Comparison of ENCODE assay signal across 9 cellular contexts in the genomic region with DNA sequence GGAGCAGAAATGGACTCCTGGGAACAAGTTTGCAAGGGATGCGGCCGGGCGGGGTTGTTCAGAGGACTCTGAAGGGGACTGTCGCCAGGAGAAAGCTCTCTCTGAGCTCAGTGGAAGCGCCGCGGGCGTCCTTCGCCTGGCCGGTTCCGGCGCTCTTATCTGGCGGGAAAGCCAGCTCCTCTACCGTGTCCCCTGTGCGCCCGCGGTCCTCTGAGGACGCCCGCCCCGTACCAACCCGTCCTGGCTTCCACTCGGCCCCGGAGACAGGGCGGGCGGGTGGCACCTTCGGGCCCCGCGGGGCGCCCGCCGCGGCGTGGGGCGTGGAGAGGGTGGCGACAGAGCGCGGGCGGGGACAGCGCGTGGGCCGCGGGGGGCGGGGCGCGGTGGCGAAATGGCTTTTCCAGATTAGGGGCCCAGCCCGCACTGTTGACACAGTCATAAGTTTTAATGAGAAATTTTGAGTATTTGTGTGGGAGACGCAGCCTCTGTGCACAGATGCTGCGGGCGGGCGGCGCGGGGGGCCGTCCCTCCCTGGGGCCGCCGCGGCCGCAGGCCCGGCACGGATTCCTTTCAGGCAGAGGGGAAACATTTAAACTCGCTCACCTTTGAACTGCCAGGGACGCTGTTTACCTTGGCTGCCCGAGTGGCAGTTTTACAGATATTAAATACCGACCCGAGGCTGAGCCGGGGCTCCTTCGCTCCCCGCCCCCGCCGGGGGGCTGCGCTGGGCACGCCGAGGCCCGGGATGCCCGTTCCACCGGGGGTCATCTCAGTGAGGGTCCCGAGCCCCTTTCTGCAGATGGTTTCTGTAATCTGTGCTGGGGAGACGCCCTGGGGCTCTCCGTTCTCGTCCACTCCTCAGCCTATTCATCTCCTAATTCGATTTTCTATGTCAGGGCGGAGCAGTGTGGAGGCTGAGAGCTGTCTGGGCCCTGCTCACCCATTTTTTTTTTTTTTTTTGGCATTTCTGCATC.
A peak's percentile ranks its signal among the peaks of the same experiment; 100 is the strongest.
DNase-seq lines count a peak whose midpoint lies in the region; ATAC-seq, FAIRE-seq and TF ChIP-seq lines count a peak whose summit lies in the region.
"Had no signal": no experiment of that assay in that cellular context is flagged by ENCODE, and none has a peak within 500 bp of the region (broad histone marks: within the 10 kb centered on the region; RNA-seq: fewer than 3 reads in every experiment).

No MANE protein-coding gene starts in this region.

- H3K9me1 ChIP-seq in endothelial cell of umbilical vein (replicated peaks; ENCODE audit: control insufficient read depth, extremely low read depth, insufficient read depth, low read length) = no peaks in the 10 kb centered on the region

- no peak for TF ChIP-seq EP300 in transverse colon (IDR thresholded peaks at IDR 0.05; ENCODE audit: low read depth)

- H3K4me1 ChIP-seq in endothelial cell of umbilical vein (ENCODE audit: control insufficient read depth, extremely low read depth, insufficient read depth, low read length) = no peaks in the 10 kb centered on the region
- H3K4me1 ChIP-seq in transverse colon = peaks cover 3 to 22% (median 16%) of the 10 kb centered on the region in 4 donors

- no peak overlapping the region for H3K4me3 ChIP-seq in endothelial cell of umbilical vein (replicated peaks in 1 of 3; ENCODE audit: insufficient read depth in 1 of 3, low read depth in 1 of 3, low read length in 3 of 3)
- peak overlapping the region; percentile 8 to 57 (median 46) for H3K4me3 ChIP-seq in transverse colon

- no peaks in the 10 kb centered on the region for H3K9me3 ChIP-seq in endothelial cell of umbilical vein (replicated peaks; ENCODE audit: control insufficient read depth, insufficient read depth, low read length)
- H3K9me3 ChIP-seq in transverse colon = no peaks in the 10 kb centered on the region

- H3K27ac Mint-ChIP-seq in T-cell (no peak overlapping the region), nephron (peak overlapping the region; percentile 88 to 98 (median 98))

- DNase-seq in NCI-H2171 treated with DMSO at 0.1 percent for 48 hours (lab: John Stamatoyannopoulos, UW) (peak; percentile 60), NCI-H2171 (lab: John Stamatoyannopoulos, UW) (no peak), T-cell (peak in 3 of 34 experiments; percentile 3 to 7 (median 6)), endothelial cell of umbilical vein (ENCODE audit: low read depth, low spot score) (no peak), transverse colon (peak; percentile 42)

- H3K9ac ChIP-seq in endothelial cell of umbilical vein (replicated peaks; ENCODE audit: extremely low read depth, insufficient read depth, low read length) = no peak overlapping the region

- H3K27me3 ChIP-seq in endothelial cell of umbilical vein (ENCODE audit: control insufficient read depth in 2 of 2, insufficient read depth in 2 of 2, low read length in 2 of 2) (peaks cover 44 to 45% of the 10 kb centered on the region in 2 experiments), transverse colon (peaks cover 44% of the 10 kb centered on the region)

- no peak overlapping the region for H3K4me2 ChIP-seq in endothelial cell of umbilical vein (ENCODE audit: insufficient read depth, low read length)

- in situ Hi-C loops in transverse colon (cut with MboI; ENCODE audit: low pct_ligation_motif_present in 1 of 4, low pct_unique_long_range_greater_than_20kb in 1 of 4, low sequenced_read_pairs in 3 of 4) = no loop called here

- H4K20me1 ChIP-seq in endothelial cell of umbilical vein (replicated peaks; ENCODE audit: control insufficient read depth, extremely low read depth, insufficient read depth, low read length) = no peaks in the 10 kb centered on the region

- TF ChIP-seq POLR2A in endothelial cell of umbilical vein (IDR thresholded peaks at IDR 0.05; ENCODE audit: low read depth, low read length) = no peak
- TF ChIP-seq POLR2A in transverse colon (IDR thresholded peaks at IDR 0.05) = no peak

- dilution Hi-C loops in endothelial cell of umbilical vein (cut with MboI; ENCODE audit: extremely low pct_ligation_motif_present, low sequenced_read_pairs) = no loop called here

- peak overlapping the region; percentile 60 to 81 (median 63) for H3K4me3 Mint-ChIP-seq in T-cell
- peak overlapping the region; percentile 82 to 86 (median 85) for H3K4me3 Mint-ChIP-seq in nephron

- H2AFZ ChIP-seq in endothelial cell of umbilical vein (ENCODE audit: low read depth, low read length) = no peak overlapping the region

- H3K4me1 Mint-ChIP-seq in T-cell (peaks cover 4 to 7% (median 5%) of the 10 kb centered on the region in 3 donors), nephron (peaks cover 22% of the 10 kb centered on the region)

- POLR2A ChIA-PET in T-cell (lab: Charles Lee) (interaction anchor here in 1 of 2 donors (0.5 kb wide), 1 partner anchor 168 kb away, joined by 4 read pairs; no protein-coding TSS in a partner anchor), endothelial cell of umbilical vein (lab: Charles Lee) (no interaction called here)

- peak; percentile 35 to 62 (median 56) for ATAC-seq in T-cell (replicated peaks in 1 of 4)
- ATAC-seq in GM18511 (IDR thresholded peaks at IDR 0.05; ENCODE audit: unreplicated experiment) = no peak
- ATAC-seq in HG02610 (IDR thresholded peaks at IDR 0.05; ENCODE audit: unreplicated experiment) = no peak

- H3K27me3 Mint-ChIP-seq in T-cell (peaks cover 60 to 72% of the 10 kb centered on the region in 2 donors), nephron (ENCODE audit: low read depth) (peaks cover 55% of the 10 kb centered on the region)

- H3K36me3 Mint-ChIP-seq in T-cell (peaks cover 3% of the 10 kb centered on the region), nephron (ENCODE audit: low read depth) (no peaks in the 10 kb centered on the region)

- no peak overlapping the region for H3K27ac ChIP-seq in endothelial cell of umbilical vein (ENCODE audit: insufficient read depth, low read depth, low read length)
- H3K27ac ChIP-seq in transverse colon = peak overlapping the region; percentile 49 to 70 (median 60)

- H3K9me3 Mint-ChIP-seq in T-cell = no peaks in the 10 kb centered on the region
- H3K9me3 Mint-ChIP-seq in nephron = peaks cover 8% of the 10 kb centered on the region

- intact Hi-C loops in endothelial cell of umbilical vein (cut with micrococcal nuclease) (no loop called here), transverse colon (cut with DNase I; ENCODE audit: low total_unique reads) (no loop called here)

- no peak for FAIRE-seq in endothelial cell of umbilical vein (lab: Jason Lieb, UNC)
- FAIRE-seq: TTC549 had no signal

- H3K79me2 ChIP-seq in endothelial cell of umbilical vein (ENCODE audit: control insufficient read depth, insufficient read depth, low read length) = no peaks in the 10 kb centered on the region

- H3K36me3 ChIP-seq in endothelial cell of umbilical vein (ENCODE audit: control insufficient read depth in 2 of 2, extremely low read depth in 1 of 2, insufficient read depth in 2 of 2, low read length in 2 of 2) = no peaks in the 10 kb centered on the region
- H3K36me3 ChIP-seq in transverse colon = no peaks in the 10 kb centered on the region

- CTCF ChIA-PET in T-cell (lab: Charles Lee) (no interaction called here), endothelial cell of umbilical vein (lab: Charles Lee) (interaction anchor here (0.6 to 3.1 kb wide), 8 partner anchors 12 to 218 kb away, joined by 3 to 11 read pairs (median 4); a partner anchor contains a TSS)

- TF ChIP-seq CTCF in endothelial cell of umbilical vein (IDR thresholded peaks at IDR 0.05; ENCODE audit: extremely low read depth in 1 of 2, insufficient read depth in 1 of 2, low read depth in 1 of 2, low read length in 2 of 2) (no peak), nephron (IDR thresholded peaks at IDR 0.05; ENCODE audit: unreplicated experiment in 3 of 3) (no peak), transverse colon (IDR thresholded peaks at IDR 0.05) (no peak)

- 2 to 18% methylated on average over 2 to 66 of the region's 82 CpGs for WGBS in transverse colon (ENCODE audit: low coverage in 1 of 2), 2 donors

- BruUV-seq in endothelial cell of umbilical vein (replicated peaks; lab: Mats Ljungman, UMichigan) = no TSS peak

TF ChIP-seq in endothelial cell of umbilical vein, 7 proteins besides CTCF, POLR2A, EP300 and RAD21:
- TF ChIP-seq EZH2 (IDR thresholded peaks at IDR 0.05; ENCODE audit: borderline replicate concordance, low read depth, low read length, severe bottlenecking) = peak; percentile 97
- TF ChIP-seq GATA2 (IDR thresholded peaks at IDR 0.05; ENCODE audit: insufficient read depth, insufficient read length, low read depth, low read length) = no peak

Comparison
In these comparisons a context has a peak if more than half of its experiments do, and no peak if none do; other contexts are left out.
1. DNase-seq: peak in NCI-H2171 treated with DMSO at 0.1 percent for 48 hours (single experiment) and transverse colon (single experiment); none in NCI-H2171 (single experiment) and endothelial cell of umbilical vein (single experiment).
2. ATAC-seq: peak in T-cell (4 of 4); none in GM18511 (single experiment) and HG02610 (single experiment).
3. H3K27ac Mint-ChIP-seq: peak in nephron (3 of 3); none in T-cell (0 of 2).
4. H3K4me3 ChIP-seq: peak in transverse colon (4 of 4); none in endothelial cell of umbilical vein (0 of 3).